In genomic region chr3:138941259-138941885, GRCh38 we compare ENCODE assay signal across 8 cellular contexts. TPM values are rescaled to one million over a fixed set of nuclear protein-coding genes. Genes with fewer than 3 reads are reported as not detected.
DNase-seq lines count a peak whose midpoint lies in the region; ATAC-seq and TF ChIP-seq lines count a peak whose summit lies in the region.

No MANE protein-coding gene starts in this region.

- peaks cover 24% of the 10 kb centered on the region for H4K20me1 ChIP-seq in IMR-90 (ENCODE audit: insufficient read depth, low read length)

- TF ChIP-seq CTCF in IMR-90 (conservative IDR thresholded peaks at IDR 0.05; ENCODE audit: low read depth, low read length) (peak; percentile 53), omental fat pad (IDR thresholded peaks at IDR 0.05) (no peak)
- no peak for TF ChIP-seq CTCF in CD4-positive, alpha-beta T cell (IDR thresholded peaks at IDR 0.05)

- H3K4me1 Mint-ChIP-seq in CD4-positive, alpha-beta T cell (ENCODE audit: low read depth), result peaks cover 52% of the 10 kb centered on the region

- CTCF ChIA-PET in IMR-90 (lab: Yijun Ruan, JAX), result interaction anchor here (0.6 to 1.1 kb wide), 2 partner anchors 170 to 513 kb away, joined by 3 to 4 read pairs; no protein-coding TSS in a partner anchor
- CTCF ChIA-PET in CD4-positive, alpha-beta T cell (lab: Charles Lee), result interaction anchor here (0.7 kb wide), 1 partner anchor 26 kb away, joined by 3 read pairs; no protein-coding TSS in a partner anchor

- no peaks in the 10 kb centered on the region for H3K79me1 ChIP-seq in IMR-90 (ENCODE audit: low read depth in 1 of 2, low read length in 2 of 2)
- no peaks in the 10 kb centered on the region for H3K79me1 ChIP-seq in mesendoderm (ENCODE audit: low read length)

- H3K9me3 ChIP-seq in IMR-90 (ENCODE audit: control insufficient read depth, insufficient read depth, low read length), result peaks cover 5% of the 10 kb centered on the region
- no peaks in the 10 kb centered on the region for H3K9me3 ChIP-seq in adipocyte (ENCODE audit: control insufficient read depth, low read length)
- H3K9me3 ChIP-seq in CD4-positive, alpha-beta T cell (ENCODE audit: control insufficient read depth, low read length), result no peaks in the 10 kb centered on the region

- H2AFZ ChIP-seq in IMR-90 (replicated peaks; ENCODE audit: low read length, poor library complexity), result no peak overlapping the region

- dilution Hi-C loops in IMR-90 (cut with HindIII; ENCODE audit: low sequenced_read_pairs, unreplicated experiment), result no loop called here

- no TSS peak for BruUV-seq in IMR-90 (replicated peaks; lab: Mats Ljungman, UMichigan)

- H3K4me1 ChIP-seq in IMR-90 (ENCODE audit: control insufficient read depth, insufficient read depth, low read length), result peaks cover 5% of the 10 kb centered on the region; the same call in 1 of the 2 replicates
- H3K4me1 ChIP-seq in adipocyte (ENCODE audit: control insufficient read depth, insufficient read depth, low read length), result peaks cover 10% of the 10 kb centered on the region
- peaks cover 3% of the 10 kb centered on the region for H3K4me1 ChIP-seq in mesendoderm (ENCODE audit: control insufficient read depth, low read depth, low read length)

- H3K56ac ChIP-seq in IMR-90 (ENCODE audit: extremely low read depth, insufficient read depth, low read length) (no peak overlapping the region), mesendoderm (ENCODE audit: low read length) (no peak overlapping the region)

- no peak for TF ChIP-seq POLR2A in IMR-90 (IDR thresholded peaks at IDR 0.05; ENCODE audit: low read depth, low read length)

- H3K18ac ChIP-seq in IMR-90 (ENCODE audit: low read depth, low read length) (no peak overlapping the region), mesendoderm (ENCODE audit: low read length) (no peak overlapping the region)

- H3K4ac ChIP-seq in IMR-90 (ENCODE audit: low read depth, low read length) (no peak overlapping the region), mesendoderm (ENCODE audit: low read depth, low read length) (no peak overlapping the region)

- no peak overlapping the region for H3K4me3 Mint-ChIP-seq in CD4-positive, alpha-beta T cell

- POLR2A ChIA-PET in IMR-90 (lab: Charles Lee; ENCODE audit: unreplicated experiment), result no interaction called here
- POLR2A ChIA-PET in CD4-positive, alpha-beta T cell (lab: Charles Lee), result no interaction called here

- H2AK9ac ChIP-seq in IMR-90 (replicated peaks; ENCODE audit: low read depth, low read length, poor library complexity), result no peak overlapping the region

- H4K5ac ChIP-seq in IMR-90 (ENCODE audit: low read depth, low read length) (no peak overlapping the region), mesendoderm (ENCODE audit: low read length) (no peak overlapping the region)

- H3K9ac ChIP-seq in IMR-90 (ENCODE audit: low read depth, low read length), result no peak overlapping the region
- no peak overlapping the region for H3K9ac ChIP-seq in adipocyte (ENCODE audit: low read length)
- no peak overlapping the region for H3K9ac ChIP-seq in mesendoderm (ENCODE audit: low read length)

- H2BK120ac ChIP-seq in IMR-90 (ENCODE audit: low read depth, low read length) (no peak overlapping the region), mesendoderm (ENCODE audit: low read depth, low read length) (no peak overlapping the region)

- in situ Hi-C loops in IMR-90 (cut with MboI; ENCODE audit: low sequenced_read_pairs), result no loop called here

- 25% methylated on average over 5 of the region's 7 CpGs; no CpG with 5 or more reads in 1 of the 2 experiments for WGBS in IMR-90 (ENCODE audit: extremely low coverage in 2 of 2, insufficient read length in 1 of 2), 2 experiments
- WGBS in mesendoderm (ENCODE audit: extremely low coverage, insufficient coverage, low lambda C conversion rate), result no CpG with 5 or more reads among the region's 7 CpGs

- no peak overlapping the region for H2BK20ac ChIP-seq in IMR-90 (ENCODE audit: low read depth, low read length)

- H3K14ac ChIP-seq in IMR-90 (replicated peaks; ENCODE audit: low read depth, low read length), result no peak overlapping the region

- peak; percentile 43; the same call in 1 of the 2 replicates for TF ChIP-seq RAD21 in IMR-90 (IDR thresholded peaks at IDR 0.05; ENCODE audit: low read length)

- H2AK5ac ChIP-seq in IMR-90 (ENCODE audit: low read depth, low read length) (no peak overlapping the region), mesendoderm (ENCODE audit: low read length) (no peak overlapping the region)

- H3K36me3 ChIP-seq in IMR-90 (ENCODE audit: control insufficient read depth, insufficient read depth, low read length), result no peaks in the 10 kb centered on the region
- no peaks in the 10 kb centered on the region for H3K36me3 ChIP-seq in adipocyte (ENCODE audit: control insufficient read depth, insufficient read depth, low read length, severe bottlenecking)
- H3K36me3 ChIP-seq in mesendoderm (ENCODE audit: control insufficient read depth, insufficient read depth, low read length), result no peaks in the 10 kb centered on the region

- intact Hi-C loops in IMR-90 (cut with micrococcal nuclease), result no loop called here
- intact Hi-C loops in CD4-positive, alpha-beta T cell (cut with DNase I, micrococcal nuclease), result no loop called here

- peaks cover 94% of the 10 kb centered on the region for H3K27me3 Mint-ChIP-seq in CD4-positive, alpha-beta T cell

- H3K27me3 ChIP-seq in IMR-90 (ENCODE audit: control insufficient read depth, insufficient read depth, low read length), result peaks cover 97% of the 10 kb centered on the region
- peaks cover 92% of the 10 kb centered on the region for H3K27me3 ChIP-seq in adipocyte (replicated peaks; ENCODE audit: control insufficient read depth, insufficient read depth, low read length)
- H3K27me3 ChIP-seq in mesendoderm (ENCODE audit: insufficient read depth, low read length, poor library complexity), result peaks cover 66% of the 10 kb centered on the region
- H3K27me3 ChIP-seq in CD4-positive, alpha-beta T cell (ENCODE audit: control insufficient read depth, insufficient read depth, low read length), result peaks cover 98% of the 10 kb centered on the region

- H3K27ac ChIP-seq in IMR-90 (ENCODE audit: insufficient read depth, low read length) (no peak overlapping the region), mesendoderm (ENCODE audit: low read depth, low read length) (no peak overlapping the region)
- H3K27ac ChIP-seq in CD4-positive, alpha-beta T cell (ENCODE audit: low read depth, low read length), result no peak overlapping the region

- no peaks in the 10 kb centered on the region for H3K79me2 ChIP-seq in mesendoderm (ENCODE audit: control insufficient read depth, insufficient read depth, low read length)

- H3K4me3 ChIP-seq in IMR-90 (ENCODE audit: insufficient read depth, low read depth, low read length), result no peak overlapping the region
- H3K4me3 ChIP-seq in adipocyte (ENCODE audit: low read length), result no peak overlapping the region
- no peak overlapping the region for H3K4me3 ChIP-seq in mesendoderm (ENCODE audit: low read length)

- H3K36me3 Mint-ChIP-seq in CD4-positive, alpha-beta T cell (ENCODE audit: low read depth), result no peaks in the 10 kb centered on the region

- ATAC-seq in IMR-90 (ENCODE audit: low read depth) (no peak), omental fat pad (ENCODE audit: low FRiP score) (no peak)
- ATAC-seq in CD4-positive, alpha-beta T cell (ENCODE audit: poor library complexity), result no peak

- no peak overlapping the region for H2BK5ac ChIP-seq in IMR-90 (ENCODE audit: low read depth, low read length, poor library complexity, severe bottlenecking)
- H2BK5ac ChIP-seq in mesendoderm (ENCODE audit: low read length), result no peak overlapping the region

- no peak overlapping the region for H3K4me2 ChIP-seq in IMR-90 (ENCODE audit: low read depth, low read length)
- H3K4me2 ChIP-seq in mesendoderm (ENCODE audit: low read length), result no peak overlapping the region

- H3K9me1 ChIP-seq in IMR-90 (ENCODE audit: insufficient read depth, low read length), result 0 out of 2 replicates have a peak, but pooled peaks cover 3% of the 10 kb centered on the region

- H4K8ac ChIP-seq in IMR-90 (ENCODE audit: low read depth in 2 of 2, low read length in 2 of 2), result no peak overlapping the region
- H4K8ac ChIP-seq in mesendoderm (ENCODE audit: low read depth, low read length), result no peak overlapping the region

- H2BK15ac ChIP-seq in IMR-90 (ENCODE audit: low read depth, low read length), result no peak overlapping the region
- H2BK15ac ChIP-seq in mesendoderm (replicated peaks; ENCODE audit: low read depth), result no peak overlapping the region

- no peaks in the 10 kb centered on the region for H3K9me3 Mint-ChIP-seq in CD4-positive, alpha-beta T cell

- H4K91ac ChIP-seq in IMR-90 (ENCODE audit: insufficient read depth, low read depth, low read length), result no peak overlapping the region

- H3K27ac Mint-ChIP-seq in CD4-positive, alpha-beta T cell, result no peak overlapping the region

- H3K23ac ChIP-seq in IMR-90 (ENCODE audit: low read depth, low read length) (no peak overlapping the region), mesendoderm (ENCODE audit: low read length) (no peak overlapping the region)

- peak; percentile 14 for DNase-seq in SKM-1 treated with dmso at 0.1 percent for 144 hours (lab: John Stamatoyannopoulos, UW; ENCODE audit: unreplicated experiment)
- no peak for DNase-seq in SKM-1 (lab: John Stamatoyannopoulos, UW; ENCODE audit: unreplicated experiment)
- DNase-seq in IMR-90, result peak; percentile 33
- DNase-seq in adipocyte (ENCODE audit: low read depth), result peak; percentile 27
- peak; percentile 83 for DNase-seq in mesendoderm
- no peak for DNase-seq in omental fat pad (ENCODE audit: low spot score)
- no peak for DNase-seq in cortex of kidney (lab: John Stamatoyannopoulos, UW)
- no peak for DNase-seq in CD4-positive, alpha-beta T cell

TF ChIP-seq in IMR-90, 13 proteins besides CTCF, POLR2A, EP300 and RAD21:
- peak; percentile 54 for TF ChIP-seq SMC3 (IDR thresholded peaks at IDR 0.05; ENCODE audit: low read depth, low read length)
- no peak for TF ChIP-seq RCOR1 (IDR thresholded peaks at IDR 0.05; ENCODE audit: insufficient replicate concordance, low read length)

RNA-seq across cellular contexts. Expression of gene FOXL2, which starts 5.6 kb away (rescaled TPM):
- total RNA-seq in IMR-90 (2012; rRNA removed), result not detected in 2 replicates
- polyA plus RNA-seq in IMR-90 (2012; rRNA removed), result 0.07 TPM in 2 replicates
- polyA plus RNA-seq in IMR-90 (2012; cell fraction: cytosol; rRNA removed), result 0.14 TPM in 1 of 2 replicates, not detected in the other
- polyA plus RNA-seq in IMR-90 (2012; cell fraction: nucleus; rRNA removed; ENCODE audit: low replicate concordance), result 0.06 and 0.12 TPM in 2 replicates
- polyA plus RNA-seq in mesendoderm (2013, experiment 1 of 2), result 0.65 TPM
- polyA plus RNA-seq in mesendoderm (2013, experiment 2 of 2), result 0.60 TPM
- not detected for total RNA-seq in omental fat pad
- total RNA-seq in CD4-positive, alpha-beta T cell, result not detected

RNA-seq across cellular contexts. Expression of gene FOXL2NB, which starts 5.6 kb away (rescaled TPM):
- total RNA-seq in IMR-90 (2012; rRNA removed), result under 0.01 TPM in 1 of 2 replicates, not detected in the other
- polyA plus RNA-seq in IMR-90 (2012; rRNA removed), result 0.05 TPM in 1 of 2 replicates, not detected in the other
- 0.01 and 0.09 TPM in 2 replicates for polyA plus RNA-seq in IMR-90 (2012; cell fraction: cytosol; rRNA removed)
- 0.13 and 0.22 TPM in 2 replicates for polyA plus RNA-seq in IMR-90 (2012; cell fraction: nucleus; rRNA removed; ENCODE audit: low replicate concordance)
- polyA plus RNA-seq in mesendoderm (2013, experiment 1 of 2), result 0.74 TPM
- polyA plus RNA-seq in mesendoderm (2013, experiment 2 of 2), result 0.88 TPM
- total RNA-seq in omental fat pad, result not detected
- total RNA-seq in CD4-positive, alpha-beta T cell, result not detected

Comparison
In these comparisons a context has a peak if more than half of its experiments do, and no peak if none do; other contexts are left out.
1. DNase-seq: peak in SKM-1 treated with dmso at 0.1 percent for 144 hours (single experiment), IMR-90 (single experiment), adipocyte (single experiment) and mesendoderm (single experiment); none in SKM-1 (single experiment), omental fat pad (single experiment), cortex of kidney (single experiment) and CD4-positive, alpha-beta T cell (0 of 10).